In genomic region chr5:178153530-178154340, GRCh38 we compare ENCODE assay signal across 8 cellular contexts. TPM values are rescaled to one million over a fixed set of nuclear protein-coding genes. Genes with fewer than 3 reads are reported as not detected.
DNase-seq lines count a peak whose midpoint lies in the region; ATAC-seq and TF ChIP-seq lines count a peak whose summit lies in the region.

Gene NHP2, minus strand, starts transcription at chr5:178153885. Its CDS starts 68 bp downstream, at chr5:178153817.

- H3K27me3 ChIP-seq in BE2C (no peaks in the 10 kb centered on the region), layer of hippocampus (ENCODE audit: control insufficient read depth, insufficient read depth, low read length) (no peaks in the 10 kb centered on the region)

- H3K4me1 ChIP-seq in BE2C, result peaks cover 3% of the 10 kb centered on the region; the same call in 1 of the 2 replicates

- H3K27ac ChIP-seq in coronary artery (peak within 1 kb of the TSS; percentile 57 to 78), layer of hippocampus (ENCODE audit: low read depth, low read length) (peak within 1 kb of the TSS; percentile 35)

- ATAC-seq in HG03460 (IDR thresholded peaks at IDR 0.05; ENCODE audit: unreplicated experiment), result peak; percentile 98

- no peaks in the 10 kb centered on the region for H3K9me3 ChIP-seq in BE2C

- H3K4me3 ChIP-seq in BE2C (ENCODE audit: low read depth, low read length) (peak within 1 kb of the TSS; percentile 95), coronary artery (peak within 1 kb of the TSS; percentile 76)

- H3K36me3 ChIP-seq in BE2C, result peaks cover 36% of the 10 kb centered on the region

- no peak for TF ChIP-seq CTCF in BE2C (IDR thresholded peaks at IDR 0.05; ENCODE audit: low read depth, low read length)
- TF ChIP-seq CTCF in coronary artery (IDR thresholded peaks at IDR 0.05), result no peak

- DNase-seq in BE2C (peak; percentile 99), GM19240 (ENCODE audit: insufficient read length, low spot score) (peak; percentile 85), NCI-H526 (lab: John Stamatoyannopoulos, UW) (peak; percentile 86 to 96), coronary artery (ENCODE audit: low spot score) (peak; percentile 99)
- DNase-seq in activated CD4-positive, alpha-beta T cell treated with anti-CD3 and anti-CD28 coated beads for 48 hours, result peak; percentile 99
- DNase-seq in stimulated activated CD4-positive, alpha-beta T cell treated with anti-CD3 and anti-CD28 coated beads, Interleukin-1b, Interleukin-23, amount 100 ng/mL, for 4 hours (ENCODE audit: low read depth in 2 of 2), result peak; percentile 97 to 98

RNA-seq across cellular contexts. Expression of gene NHP2, which starts in this region (rescaled TPM):
- polyA plus RNA-seq in BE2C (2012; ENCODE audit: insufficient read depth, insufficient read length, low read depth), result 661 TPM

Comparison
In these comparisons a context has a peak if more than half of its experiments do, and no peak if none do; other contexts are left out.
1. Peak in every context shown above with its lines: DNase-seq, ATAC-seq, H3K4me3 ChIP-seq and H3K27ac ChIP-seq.